Comparison of ENCODE assay signal across 12 cellular contexts in genomic region chr14:53144244-53144643, GRCh38. TPM values are rescaled to one million over a fixed set of nuclear protein-coding genes. Genes with fewer than 3 reads are reported as not detected.
DNase-seq lines count a peak whose midpoint lies in the region; ATAC-seq and TF ChIP-seq lines count a peak whose summit lies in the region.
"Had no signal": no experiment of that assay in that cellular context is flagged by ENCODE, and none has a peak within 500 bp of the region (broad histone marks: within the 10 kb centered on the region; RNA-seq: fewer than 3 reads in every experiment).

No MANE protein-coding gene starts in this region.

- intact Hi-C loops in activated T-helper 1 cell treated with anti-CD3 and anti-CD28 coated beads, Interleukin-12 subunit alpha, Interleukin-12 subunit beta, Interleukin-2, Interleukin-4 antibody, amounts not matched to agents 30 ng/mL and 10 ng/mL and 1 ng/mL, durations not matched to agents 14 hours and 24 hours and 36 hours (cut with micrococcal nuclease) = loop anchor here (1.0 to 10.0 kb wide), 4 partner anchors 9 to 829 kb away; partner anchors contain the start of genes DDHD1 and PTGER2

- H3K4me3 Mint-ChIP-seq in activated T-helper 1 cell treated with anti-CD3 and anti-CD28 coated beads, Interleukin-12 subunit alpha, Interleukin-12 subunit beta, Interleukin-2, Interleukin-4 antibody, amounts not matched to agents 30 ng/mL and 10 ng/mL and 1 ng/mL, durations not matched to agents 14 hours and 24 hours and 36 hours = peak overlapping the region; percentile 29
- no peak overlapping the region for H3K4me3 Mint-ChIP-seq in chondrocyte (ENCODE audit: unreplicated experiment)
- H3K4me3 Mint-ChIP-seq: central memory CD8-positive, alpha-beta T cell had no signal

- peaks cover 52% of the 10 kb centered on the region for H3K36me3 Mint-ChIP-seq in activated T-helper 1 cell treated with anti-CD3 and anti-CD28 coated beads, Interleukin-12 subunit alpha, Interleukin-12 subunit beta, Interleukin-2, Interleukin-4 antibody, amounts not matched to agents 30 ng/mL and 10 ng/mL and 1 ng/mL, durations not matched to agents 14 hours and 24 hours and 36 hours (ENCODE audit: low read depth)
- peaks cover 17% of the 10 kb centered on the region for H3K36me3 Mint-ChIP-seq in chondrocyte (ENCODE audit: low read depth)

- TF ChIP-seq CTCF in chondrocyte (IDR thresholded peaks at IDR 0.05) = no peak

- H3K27ac Mint-ChIP-seq in activated T-helper 1 cell treated with anti-CD3 and anti-CD28 coated beads, Interleukin-12 subunit alpha, Interleukin-12 subunit beta, Interleukin-2, Interleukin-4 antibody, amounts not matched to agents 30 ng/mL and 10 ng/mL and 1 ng/mL, durations not matched to agents 14 hours and 24 hours and 36 hours = peak overlapping the region; percentile 76
- H3K27ac Mint-ChIP-seq in chondrocyte (ENCODE audit: unreplicated experiment) = no peak overlapping the region

- ATAC-seq in GM18511 (IDR thresholded peaks at IDR 0.05; ENCODE audit: unreplicated experiment) (peak; percentile 72), GM19463 (IDR thresholded peaks at IDR 0.05; ENCODE audit: unreplicated experiment) (peak; percentile 66), HG03039 (IDR thresholded peaks at IDR 0.05; ENCODE audit: unreplicated experiment) (peak; percentile 80)

- H3K9me3 Mint-ChIP-seq in activated T-helper 1 cell treated with anti-CD3 and anti-CD28 coated beads, Interleukin-12 subunit alpha, Interleukin-12 subunit beta, Interleukin-2, Interleukin-4 antibody, amounts not matched to agents 30 ng/mL and 10 ng/mL and 1 ng/mL, durations not matched to agents 14 hours and 24 hours and 36 hours = peaks cover 42% of the 10 kb centered on the region
- H3K9me3 Mint-ChIP-seq in chondrocyte (ENCODE audit: low read depth) = peaks cover 35% of the 10 kb centered on the region

- H3K27me3 Mint-ChIP-seq in activated T-helper 1 cell treated with anti-CD3 and anti-CD28 coated beads, Interleukin-12 subunit alpha, Interleukin-12 subunit beta, Interleukin-2, Interleukin-4 antibody, amounts not matched to agents 30 ng/mL and 10 ng/mL and 1 ng/mL, durations not matched to agents 14 hours and 24 hours and 36 hours (ENCODE audit: insufficient read depth) = no peaks in the 10 kb centered on the region
- H3K27me3 Mint-ChIP-seq in chondrocyte (ENCODE audit: low read depth) = no peaks in the 10 kb centered on the region
- H3K27me3 Mint-ChIP-seq: central memory CD8-positive, alpha-beta T cell had no signal

- H3K4me1 Mint-ChIP-seq in activated T-helper 1 cell treated with anti-CD3 and anti-CD28 coated beads, Interleukin-12 subunit alpha, Interleukin-12 subunit beta, Interleukin-2, Interleukin-4 antibody, amounts not matched to agents 30 ng/mL and 10 ng/mL and 1 ng/mL, durations not matched to agents 14 hours and 24 hours and 36 hours (ENCODE audit: low read depth) = peaks cover 79% of the 10 kb centered on the region
- peaks cover 3% of the 10 kb centered on the region for H3K4me1 Mint-ChIP-seq in chondrocyte (ENCODE audit: low read depth)

- DNase-seq in activated T-helper 1 cell treated with anti-CD3 and anti-CD28 coated beads, Interleukin-12 subunit alpha, Interleukin-12 subunit beta, Interleukin-2, Interleukin-4 antibody, amounts not matched to agents 30 ng/mL and 10 ng/mL and 1 ng/mL, durations not matched to agents 14 hours and 24 hours and 36 hours (ENCODE audit: low spot score) = no peak
- DNase-seq in SW 1271 (lab: John Stamatoyannopoulos, UW) = no peak
- DNase-seq in chondrocyte (ENCODE audit: low spot score) = no peak
- no peak for DNase-seq in AML-193 (lab: John Stamatoyannopoulos, UW)
- DNase-seq in effector CD8-positive, alpha-beta T cell (lab: John Stamatoyannopoulos, UW) = no peak
- DNase-seq: activated CD4-positive, alpha-beta T cell treated with anti-CD3 and anti-CD28 coated beads, Interleukin-2, amount 50 U/mL, for 1 hour; DND-41; NCI-H2029 treated with DMSO at 0.1 percent for 48 hours had no signal

RNA-seq across cellular contexts. Expression of gene DDHD1, which starts 8.9 kb away (rescaled TPM):
- total RNA-seq in activated T-helper 1 cell treated with anti-CD3 and anti-CD28 coated beads, Interleukin-12 subunit alpha, Interleukin-12 subunit beta, Interleukin-2, Interleukin-4 antibody, amounts not matched to agents 30 ng/mL and 10 ng/mL and 1 ng/mL, durations not matched to agents 14 hours and 24 hours and 36 hours = 85.5 and 93.1 TPM in 2 replicates
- 12.9 to 16.5 TPM (median 13.7 TPM) in 3 replicates for total RNA-seq in chondrocyte
